Comparison of ENCODE assay signal across 19 cellular contexts in genomic region chr17:81129289-81129688, GRCh38. TPM values are rescaled to one million over a fixed set of nuclear protein-coding genes. Genes with fewer than 3 reads are reported as not detected.
DNase-seq lines count a peak whose midpoint lies in the region; TF ChIP-seq lines count a peak whose summit lies in the region.
"Had no signal": no experiment of that assay in that cellular context is flagged by ENCODE, and none has a peak within 500 bp of the region (broad histone marks: within the 10 kb centered on the region; RNA-seq: fewer than 3 reads in every experiment).

No MANE protein-coding gene starts in this region.

- no peak overlapping the region for H3K4me3 Mint-ChIP-seq in Caco-2 (ENCODE audit: unreplicated experiment)
- H3K4me3 Mint-ChIP-seq: activated CD4-positive, alpha-beta memory T cell treated with anti-CD3 and anti-CD28 coated beads, Interleukin-2, amount 10 ng/mL, durations not matched to agents 7 days and 5 days; activated T-helper 1 cell treated with anti-CD3 and anti-CD28 coated beads, Interleukin-12 subunit alpha, Interleukin-12 subunit beta, Interleukin-2, Interleukin-4 antibody, amounts not matched to agents 30 ng/mL and 10 ng/mL and 1 ng/mL, durations not matched to agents 14 hours and 24 hours and 36 hours had no signal

- TF ChIP-seq CTCF in A673 (conservative IDR thresholded peaks at IDR 0.05; ENCODE audit: low read depth, low read length) (peak; percentile 20; the same call in 1 of the 2 replicates), brain microvascular endothelial cell (IDR thresholded peaks at IDR 0.05; ENCODE audit: low read depth, low read length, missing control alignments) (peak; percentile 25), Caco-2 (IDR thresholded peaks at IDR 0.05; ENCODE audit: insufficient read depth in 1 of 2, low read depth in 1 of 2, low read length in 1 of 2, severe bottlenecking in 1 of 2, unreplicated experiment in 1 of 2) (peak in 1 of 2 experiments; percentile 17)

- peak; percentile 54 for TF ChIP-seq RAD21 in Ishikawa (IDR thresholded peaks at IDR 0.05; ENCODE audit: low read depth)

- no peaks in the 10 kb centered on the region for H3K9me3 Mint-ChIP-seq in Caco-2 (ENCODE audit: unreplicated experiment)
- H3K9me3 Mint-ChIP-seq: activated CD4-positive, alpha-beta memory T cell treated with anti-CD3 and anti-CD28 coated beads, Interleukin-2, amount 10 ng/mL, durations not matched to agents 7 days and 5 days; activated T-helper 1 cell treated with anti-CD3 and anti-CD28 coated beads, Interleukin-12 subunit alpha, Interleukin-12 subunit beta, Interleukin-2, Interleukin-4 antibody, amounts not matched to agents 30 ng/mL and 10 ng/mL and 1 ng/mL, durations not matched to agents 14 hours and 24 hours and 36 hours had no signal

- no peak overlapping the region for H3K4me3 ChIP-seq in A673 (ENCODE audit: low read depth, low read length, poor library complexity, severe bottlenecking)
- no peak overlapping the region for H3K4me3 ChIP-seq in brain microvascular endothelial cell (ENCODE audit: low read depth, low read length)
- no peak overlapping the region for H3K4me3 ChIP-seq in Caco-2 (ENCODE audit: low read depth, low read length)
- H3K4me3 ChIP-seq: adrenal gland, colonic mucosa, skin epidermis had no signal

- BruUV-seq in A673 (replicated peaks; lab: Mats Ljungman, UMichigan) (no TSS peak), Caco-2 (replicated peaks; lab: Mats Ljungman, UMichigan) (no TSS peak)

- in situ Hi-C loops in brain microvascular endothelial cell (cut with HindIII; ENCODE audit: low pct_ligation_motif_present, low sequenced_read_pairs) = no loop called here

- H3K36me3 Mint-ChIP-seq in Caco-2 (ENCODE audit: insufficient read depth, unreplicated experiment) = peaks cover 7% of the 10 kb centered on the region

- H3K9me3 ChIP-seq in A673 (ENCODE audit: low read depth, low read length, poor library complexity, severe bottlenecking) (no peaks in the 10 kb centered on the region), Caco-2 (no peaks in the 10 kb centered on the region)
- H3K9me3 ChIP-seq: adrenal gland, colonic mucosa had no signal

- no peak for DNase-seq in A673 (ENCODE audit: low spot score)
- no peak for DNase-seq in brain microvascular endothelial cell
- no peak for DNase-seq in T1000 (lab: John Stamatoyannopoulos, UW)
- DNase-seq in SKM-1 (lab: John Stamatoyannopoulos, UW; ENCODE audit: unreplicated experiment) = no peak
- no peak for DNase-seq in DMS 273 treated with DMSO at 0.1 percent for 48 hours (lab: John Stamatoyannopoulos, UW)
- DNase-seq in Caco-2 = no peak
- DNase-seq: activated CD4-positive, alpha-beta memory T cell treated with anti-CD3 and anti-CD28 coated beads, Interleukin-2, amount 10 ng/mL, durations not matched to agents 7 days and 5 days; adrenal gland; colonic mucosa; erythroblast; NCI-H187; stimulated activated CD4-positive, alpha-beta T cell treated with anti-CD3 and anti-CD28 coated beads, Interleukin-4, amount 100 ng/mL, for 4 hours; trophoblast cell had no signal

- H3K27ac Mint-ChIP-seq in Caco-2 (ENCODE audit: unreplicated experiment) = no peak overlapping the region
- H3K27ac Mint-ChIP-seq: activated CD4-positive, alpha-beta memory T cell treated with anti-CD3 and anti-CD28 coated beads, Interleukin-2, amount 10 ng/mL, durations not matched to agents 7 days and 5 days; activated T-helper 1 cell treated with anti-CD3 and anti-CD28 coated beads, Interleukin-12 subunit alpha, Interleukin-12 subunit beta, Interleukin-2, Interleukin-4 antibody, amounts not matched to agents 30 ng/mL and 10 ng/mL and 1 ng/mL, durations not matched to agents 14 hours and 24 hours and 36 hours had no signal

- POLR2A ChIA-PET in A673 (lab: Charles Lee; ENCODE audit: low non-redundant PET) = no interaction called here
- POLR2A ChIA-PET in Caco-2 (lab: Charles Lee) = no interaction called here

- no peak overlapping the region for H3K27ac ChIP-seq in A673 (ENCODE audit: low read depth, low read length, poor library complexity, severe bottlenecking)
- H3K27ac ChIP-seq in brain microvascular endothelial cell = no peak overlapping the region
- H3K27ac ChIP-seq in layer of hippocampus (ENCODE audit: low read depth, low read length) = peak overlapping the region; percentile 99
- H3K27ac ChIP-seq: adrenal gland, colonic mucosa had no signal

- CTCF ChIA-PET in A673 (lab: Charles Lee) (interaction anchor here (0.6 kb wide), 1 partner anchor 242 kb away, joined by 4 read pairs; no protein-coding TSS in a partner anchor), Caco-2 (lab: Charles Lee) (interaction anchor here (0.6 kb wide), 1 partner anchor 19 kb away, joined by 3 read pairs; no protein-coding TSS in a partner anchor)

- no peaks in the 10 kb centered on the region for H3K4me1 ChIP-seq in A673 (ENCODE audit: insufficient read depth, low read length, poor library complexity, severe bottlenecking)
- peaks cover 47% of the 10 kb centered on the region for H3K4me1 ChIP-seq in Caco-2
- H3K4me1 ChIP-seq: adrenal gland, colonic mucosa had no signal

- H3K4me1 Mint-ChIP-seq in Caco-2 (ENCODE audit: low read depth, unreplicated experiment) = peaks cover 5% of the 10 kb centered on the region
- H3K4me1 Mint-ChIP-seq: activated CD4-positive, alpha-beta memory T cell treated with anti-CD3 and anti-CD28 coated beads, Interleukin-2, amount 10 ng/mL, durations not matched to agents 7 days and 5 days had no signal

- no peaks in the 10 kb centered on the region for H3K36me3 ChIP-seq in A673 (ENCODE audit: insufficient read depth, low read length, poor library complexity, severe bottlenecking)
- H3K36me3 ChIP-seq in brain microvascular endothelial cell (replicated peaks) = no peaks in the 10 kb centered on the region
- H3K36me3 ChIP-seq in Caco-2 (ENCODE audit: control insufficient read depth, insufficient read depth, low read length) = no peaks in the 10 kb centered on the region; the same call in 1 of the 2 replicates
- H3K36me3 ChIP-seq: adrenal gland, colonic mucosa had no signal

- TF ChIP-seq EP300 in Ishikawa (IDR thresholded peaks at IDR 0.05; ENCODE audit: borderline replicate concordance) = no peak

- H3K27me3 Mint-ChIP-seq in Caco-2 (ENCODE audit: insufficient read depth, unreplicated experiment) = no peaks in the 10 kb centered on the region
- H3K27me3 Mint-ChIP-seq: activated CD4-positive, alpha-beta memory T cell treated with anti-CD3 and anti-CD28 coated beads, Interleukin-2, amount 10 ng/mL, durations not matched to agents 7 days and 5 days had no signal

- H3K27me3 ChIP-seq in A673 (replicated peaks; ENCODE audit: insufficient read depth, low read depth, low read length, poor library complexity) = no peaks in the 10 kb centered on the region
- H3K27me3 ChIP-seq in brain microvascular endothelial cell (replicated peaks) = no peaks in the 10 kb centered on the region
- no peaks in the 10 kb centered on the region for H3K27me3 ChIP-seq in layer of hippocampus (ENCODE audit: control insufficient read depth, insufficient read depth, low read length)
- no peaks in the 10 kb centered on the region for H3K27me3 ChIP-seq in Caco-2 (replicated peaks; ENCODE audit: control insufficient read depth, insufficient read depth, low read length)
- H3K27me3 ChIP-seq: adrenal gland, colonic mucosa had no signal

- intact Hi-C loops in A673 (cut with micrococcal nuclease; ENCODE audit: unreplicated experiment) = no loop called here
- intact Hi-C loops in Caco-2 (cut with micrococcal nuclease; ENCODE audit: unreplicated experiment) = no loop called here

TF ChIP-seq in Ishikawa, 13 proteins besides CTCF, POLR2A, EP300 and RAD21 (continues in another document):
- no peak for TF ChIP-seq CEBPB (IDR thresholded peaks at IDR 0.05)
- no peak for TF ChIP-seq TAF1 (IDR thresholded peaks at IDR 0.05; ENCODE audit: low read depth)
- TF ChIP-seq USF1 (IDR thresholded peaks at IDR 0.05) = no peak
- TF ChIP-seq, protein P1, sequence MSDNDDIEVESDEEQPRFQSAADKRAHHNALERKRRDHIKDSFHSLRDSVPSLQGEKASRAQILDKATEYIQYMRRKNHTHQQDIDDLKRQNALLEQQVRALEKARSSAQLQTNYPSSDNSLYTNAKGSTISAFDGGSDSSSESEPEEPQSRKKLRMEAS (IDR thresholded peaks at IDR 0.05) = no peak
- TF ChIP-seq TCF12 (IDR thresholded peaks at IDR 0.05; ENCODE audit: low read depth) = no peak
- no peak for TF ChIP-seq TEAD4 (IDR thresholded peaks at IDR 0.05)
- no peak for TF ChIP-seq REST (IDR thresholded peaks at IDR 0.05; ENCODE audit: low read depth)
- no peak for TF ChIP-seq YY1 (IDR thresholded peaks at IDR 0.05; ENCODE audit: low read depth)
- TF ChIP-seq ZBTB7A (IDR thresholded peaks at IDR 0.05; ENCODE audit: low read depth) = no peak

RNA-seq across cellular contexts. Expression of gene PVALEF, which starts 36.0 kb away (rescaled TPM):
- total RNA-seq in A673 (2021) = not detected in 2 replicates
- 0.58 TPM in 1 of 2 replicates, not detected in the other for total RNA-seq in Caco-2 (2022)
- total RNA-seq: activated CD4-positive, alpha-beta memory T cell treated with anti-CD3 and anti-CD28 coated beads, Interleukin-2, amount 10 ng/mL, durations not matched to agents 7 days and 5 days; activated T-helper 1 cell treated with anti-CD3 and anti-CD28 coated beads, Interleukin-12 subunit alpha, Interleukin-12 subunit beta, Interleukin-2, Interleukin-4 antibody, amounts not matched to agents 30 ng/mL and 10 ng/mL and 1 ng/mL, durations not matched to agents 14 hours and 24 hours and 36 hours; adrenal gland; colonic mucosa; NCI-H460; occipital lobe had no signal

RNA-seq across cellular contexts. Expression of gene AATK, which starts 36.7 kb away (rescaled TPM):
- total RNA-seq in A673 (2021) = 0.90 and 1.4 TPM in 2 replicates
- total RNA-seq in Caco-2 (2022) = 26.4 and 26.6 TPM in 2 replicates

Comparison
In these comparisons a context has a peak if more than half of its experiments do, and no peak if none do; other contexts are left out.
1. RNA of gene AATK, which starts 36.7 kb away (total RNA-seq): 26.4 to 26.6 TPM in Caco-2; 0.90 to 1.4 TPM in A673; every median in the first group is over 10 times any median in the second.